ENCODE assay signal across 25 cellular contexts in the genomic region with DNA sequence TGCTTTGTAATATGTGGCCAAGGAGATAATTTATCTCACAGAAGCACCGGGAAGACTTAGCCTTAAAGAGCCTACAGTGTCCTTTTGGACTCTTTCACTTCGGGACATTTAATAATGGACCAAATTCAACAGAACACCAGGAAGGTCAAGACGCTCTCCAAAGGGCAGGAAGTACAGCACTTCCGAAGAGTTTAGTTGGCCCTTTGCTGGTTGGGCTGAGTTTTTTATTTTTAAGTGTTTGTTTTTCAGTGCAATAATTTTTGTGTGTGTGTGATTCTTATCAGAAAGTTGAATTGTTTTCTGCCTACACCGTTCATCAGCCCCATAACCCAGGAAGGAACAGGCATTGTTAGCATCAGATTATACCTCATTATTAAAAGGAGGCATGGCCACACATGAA.
"Had no signal": no experiment of that assay in that cellular context is flagged by ENCODE, and none has a peak within 500 bp of the region (broad histone marks: within the 10 kb centered on the region; RNA-seq: fewer than 3 reads in every experiment).

No MANE protein-coding gene starts in this region.

- H3K9me3 ChIP-seq: heart right ventricle, prostate gland, right atrium auricular region, suprapubic skin had no signal

- FAIRE-seq: colon had no signal

- H3K4me3 ChIP-seq: heart right ventricle, prostate gland, right atrium auricular region, skin epidermis, suprapubic skin had no signal

- H3K4me1 ChIP-seq: prostate gland, suprapubic skin had no signal

- H3K36me3 ChIP-seq: brain microvascular endothelial cell, prostate gland, right atrium auricular region, suprapubic skin, WERI-Rb-1 had no signal

- ATAC-seq: stimulated activated naive CD8-positive, alpha-beta T cell treated with anti-CD3 and anti-CD28 coated beads, Interleukin-15, amount 100 ng/mL, for 72 hours had no signal

- H3K27ac ChIP-seq: brain microvascular endothelial cell, prostate gland, right atrium auricular region, skin epidermis, suprapubic skin, WERI-Rb-1 had no signal

- H3K27me3 ChIP-seq: brain microvascular endothelial cell, heart right ventricle, right atrium auricular region, suprapubic skin had no signal

- DNase-seq: activated CD4-positive, alpha-beta T cell treated with anti-CD3 and anti-CD28 coated beads for 1 hour; activated CD8-positive, alpha-beta memory T cell treated with anti-CD3 and anti-CD28 coated beads for 24 hours; activated CD8-positive, alpha-beta memory T cell treated with anti-CD3 and anti-CD28 coated beads, Interleukin-2, amount 50 U/mL, for 48 hours; activated effector memory CD4-positive, alpha-beta T cell treated with anti-CD3 and anti-CD28 coated beads, Interleukin-2, amount 50 U/mL, for 16 hours; activated naive CD4-positive, alpha-beta T cell treated with anti-CD3 and anti-CD28 coated beads, Interleukin-2, amount 50 U/mL, for 16 hours; activated T-cell treated with anti-CD3 and anti-CD28 coated beads, Interleukin-2, amount 50 U/mL, for 48 hours; aorta; brain microvascular endothelial cell; central memory CD4-positive, alpha-beta T cell; endodermal cell; erythroblast; heart right ventricle; kidney glomerular epithelial cell; stimulated activated CD4-positive, alpha-beta T cell treated with anti-CD3 and anti-CD28 coated beads, Interleukin-15, amount 100 ng/mL, for 24 hours; stimulated activated CD4-positive, alpha-beta T cell treated with anti-CD3 and anti-CD28 coated beads, Interleukin-4, amount 100 ng/mL, for 1 hour; stimulated activated naive CD8-positive, alpha-beta T cell treated with anti-CD3 and anti-CD28 coated beads, Interleukin-15, amount 100 ng/mL, for 72 hours; SW 1271; T-helper 2 cell; trophoblast cell; WERI-Rb-1 had no signal
